2 cellular contexts compared by ENCODE assay signal in genomic region chr17:31738488-31738887, GRCh38.
TF ChIP-seq lines count a peak whose summit lies in the region.

No MANE protein-coding gene starts in this region.

TF ChIP-seq in HepG2, 621 proteins besides CTCF, POLR2A, EP300 and RAD21:
- TF ChIP-seq ZBTB10 (CRISPR knock-in tag; IDR thresholded peaks at IDR 0.05; ENCODE audit: borderline replicate concordance) (no peak), HES4 (CRISPR knock-in tag; IDR thresholded peaks at IDR 0.05; ENCODE audit: borderline replicate concordance) (no peak), ZNF674 (CRISPR knock-in tag; IDR thresholded peaks at IDR 0.05; ENCODE audit: low read depth) (no peak), ZFX (CRISPR knock-in tag; IDR thresholded peaks at IDR 0.05; ENCODE audit: low read depth) (no peak), CC2D1A (CRISPR knock-in tag; IDR thresholded peaks at IDR 0.05) (no peak), ZBTB37 (CRISPR knock-in tag; IDR thresholded peaks at IDR 0.05) (no peak), ZNF256 (CRISPR knock-in tag; conservative IDR thresholded peaks at IDR 0.05) (no peak), ZFP90 (CRISPR knock-in tag; IDR thresholded peaks at IDR 0.05; ENCODE audit: borderline replicate concordance) (no peak)

TF ChIP-seq in WTC11, 78 proteins besides CTCF, POLR2A, EP300 and RAD21 (continued from another document):
- no peak for TF ChIP-seq ZNF281 (CRISPR knock-in tag; IDR thresholded peaks at IDR 0.05)
- TF ChIP-seq SMAD3 (CRISPR knock-in tag; IDR thresholded peaks at IDR 0.05; ENCODE audit: borderline replicate concordance), result no peak
- TF ChIP-seq ATF6 (CRISPR knock-in tag; IDR thresholded peaks at IDR 0.05), result no peak
- no peak for TF ChIP-seq ZNF138 (CRISPR knock-in tag; conservative IDR thresholded peaks at IDR 0.05)
- no peak for TF ChIP-seq ZBTB21 (CRISPR knock-in tag; IDR thresholded peaks at IDR 0.05; ENCODE audit: borderline replicate concordance)
- no peak for TF ChIP-seq E2F5 (CRISPR knock-in tag; IDR thresholded peaks at IDR 0.05)
